In genomic region chr16:21599158-21599993, GRCh38 we compare ENCODE assay signal across 1 cellular context.
TF ChIP-seq lines count a peak whose summit lies in the region.

Gene METTL9, plus strand, starts transcription at chr16:21599577. Its CDS starts 157 bp downstream, at chr16:21599734.

TF ChIP-seq in HepG2, 621 proteins besides CTCF, POLR2A, EP300 and RAD21 (continued from another document and continues in another):
- TF ChIP-seq ZNF629 (CRISPR knock-in tag; conservative IDR thresholded peaks at IDR 0.05) (peak; percentile 20; the same call in 1 of the 2 replicates), GATAD2A (CRISPR knock-in tag; IDR thresholded peaks at IDR 0.05) (peak; percentile 95), GPBP1L1 (CRISPR knock-in tag; IDR thresholded peaks at IDR 0.05) (no peak), RBAK (CRISPR knock-in tag; IDR thresholded peaks at IDR 0.05) (peak; percentile 68; the same call in 1 of the 2 replicates), E2F1 (CRISPR knock-in tag; IDR thresholded peaks at IDR 0.05) (peak; percentile 86), SATB2 (CRISPR knock-in tag; IDR thresholded peaks at IDR 0.05) (peak; percentile 15; the same call in 1 of the 2 replicates), ZFP1 (CRISPR knock-in tag; IDR thresholded peaks at IDR 0.05) (peak; percentile 97; the same call in 1 of the 2 replicates), DNMT1 (CRISPR knock-in tag; IDR thresholded peaks at IDR 0.05) (peak; percentile 98), ZNF761 (CRISPR knock-in tag; conservative IDR thresholded peaks at IDR 0.05) (peak; percentile 99), ZNF280B (CRISPR knock-in tag; IDR thresholded peaks at IDR 0.05; ENCODE audit: borderline replicate concordance) (peak; percentile 99), NFKB2 (CRISPR knock-in tag; IDR thresholded peaks at IDR 0.05; ENCODE audit: borderline replicate concordance) (peak; percentile 90; the same call in 1 of the 2 replicates), NPAS2 (CRISPR knock-in tag; IDR thresholded peaks at IDR 0.05; ENCODE audit: borderline replicate concordance) (no peak), ZNF616 (CRISPR knock-in tag; IDR thresholded peaks at IDR 0.05; ENCODE audit: low read depth) (peak; percentile 79; the same call in 1 of the 2 replicates), PAXIP1 (CRISPR knock-in tag; conservative IDR thresholded peaks at IDR 0.05) (peak; percentile 86), TRIM24 (CRISPR knock-in tag; IDR thresholded peaks at IDR 0.05) (no peak), MAFG (CRISPR knock-in tag; IDR thresholded peaks at IDR 0.05) (no peak), SIN3B (IDR thresholded peaks at IDR 0.05; ENCODE audit: low read length) (peak; percentile 91), SOX6 (IDR thresholded peaks at IDR 0.05) (no peak), SOX6 (CRISPR knock-in tag; IDR thresholded peaks at IDR 0.05) (peak; percentile 93), HOXD1 (CRISPR knock-in tag; IDR thresholded peaks at IDR 0.05) (peak; percentile 98), ZNF749 (CRISPR knock-in tag; IDR thresholded peaks at IDR 0.05; ENCODE audit: borderline replicate concordance) (peak; percentile 85; the same call in 1 of the 2 replicates), ATF2 (CRISPR knock-in tag; IDR thresholded peaks at IDR 0.05) (peak; percentile 96), MTERF4 (CRISPR knock-in tag; IDR thresholded peaks at IDR 0.05) (peak; percentile 90; the same call in 1 of the 2 replicates), TSC22D2 (CRISPR knock-in tag; IDR thresholded peaks at IDR 0.05; ENCODE audit: borderline replicate concordance) (peak; percentile 96; the same call in 1 of the 2 replicates), ZNF790 (CRISPR knock-in tag; IDR thresholded peaks at IDR 0.05; ENCODE audit: borderline replicate concordance) (peak; percentile 96), KDM2A (CRISPR knock-in tag; IDR thresholded peaks at IDR 0.05; ENCODE audit: borderline replicate concordance, low read depth) (peak; percentile 100), IRF9 (CRISPR knock-in tag; IDR thresholded peaks at IDR 0.05; ENCODE audit: borderline replicate concordance) (peak; percentile 100), STAT5B (CRISPR knock-in tag; IDR thresholded peaks at IDR 0.05) (peak; percentile 94), KMT2A (CRISPR knock-in tag; IDR thresholded peaks at IDR 0.05) (peak; percentile 99), MXI1 (IDR thresholded peaks at IDR 0.05; ENCODE audit: borderline replicate concordance, low read depth, low read length) (peak; percentile 97), PTBP1 (IDR thresholded peaks at IDR 0.05; ENCODE audit: low read depth, low read length, poor library complexity, severe bottlenecking) (peak; percentile 95), RFXAP (CRISPR knock-in tag; IDR thresholded peaks at IDR 0.05; ENCODE audit: borderline replicate concordance) (peak; percentile 97; the same call in 1 of the 2 replicates), ZNF354B (CRISPR knock-in tag; IDR thresholded peaks at IDR 0.05) (peak; percentile 95), ZNF546 (CRISPR knock-in tag; conservative IDR thresholded peaks at IDR 0.05) (peak; percentile 92), SMC3 (IDR thresholded peaks at IDR 0.05; ENCODE audit: low read length) (peak; percentile 15; the same call in 1 of the 2 replicates), CEBPG (CRISPR knock-in tag; IDR thresholded peaks at IDR 0.05) (peak; percentile 70), ADNP (CRISPR knock-in tag; IDR thresholded peaks at IDR 0.05) (no peak; the same call in 1 of the 2 replicates), ZNF160 (CRISPR knock-in tag; IDR thresholded peaks at IDR 0.05) (peak; percentile 84; the same call in 1 of the 2 replicates), SNAPC2 (CRISPR knock-in tag; IDR thresholded peaks at IDR 0.05) (peak; percentile 96), ZFAT (CRISPR knock-in tag; conservative IDR thresholded peaks at IDR 0.05) (no peak), ZUFSP (CRISPR knock-in tag; IDR thresholded peaks at IDR 0.05; ENCODE audit: borderline replicate concordance) (no peak), HOMEZ (CRISPR knock-in tag; IDR thresholded peaks at IDR 0.05; ENCODE audit: low read depth) (peak; percentile 80; the same call in 1 of the 2 replicates), ZNF143 (CRISPR knock-in tag; IDR thresholded peaks at IDR 0.05) (peak; percentile 48; the same call in 1 of the 2 replicates), ZBTB7B (CRISPR knock-in tag; IDR thresholded peaks at IDR 0.05) (peak; percentile 97), MEIS1 (CRISPR knock-in tag; IDR thresholded peaks at IDR 0.05; ENCODE audit: borderline replicate concordance) (peak; percentile 98; the same call in 1 of the 2 replicates), ZNF496 (CRISPR knock-in tag; IDR thresholded peaks at IDR 0.05; ENCODE audit: insufficient replicate concordance) (no peak), MLX (CRISPR knock-in tag; IDR thresholded peaks at IDR 0.05) (peak; percentile 62), ZBTB43 (CRISPR knock-in tag; conservative IDR thresholded peaks at IDR 0.05) (no peak), KLF15 (CRISPR knock-in tag; IDR thresholded peaks at IDR 0.05; ENCODE audit: borderline replicate concordance) (peak; percentile 66; the same call in 1 of the 2 replicates), SNRNP70 (IDR thresholded peaks at IDR 0.05; ENCODE audit: low read depth, low read length) (no peak), ZNF564 (CRISPR knock-in tag; IDR thresholded peaks at IDR 0.05) (peak; percentile 95), RBM22 (optimal IDR thresholded peaks at IDR 0.05; ENCODE audit: low read length) (no peak)
